ENCODE assay signal across 8 cellular contexts in the genomic region with DNA sequence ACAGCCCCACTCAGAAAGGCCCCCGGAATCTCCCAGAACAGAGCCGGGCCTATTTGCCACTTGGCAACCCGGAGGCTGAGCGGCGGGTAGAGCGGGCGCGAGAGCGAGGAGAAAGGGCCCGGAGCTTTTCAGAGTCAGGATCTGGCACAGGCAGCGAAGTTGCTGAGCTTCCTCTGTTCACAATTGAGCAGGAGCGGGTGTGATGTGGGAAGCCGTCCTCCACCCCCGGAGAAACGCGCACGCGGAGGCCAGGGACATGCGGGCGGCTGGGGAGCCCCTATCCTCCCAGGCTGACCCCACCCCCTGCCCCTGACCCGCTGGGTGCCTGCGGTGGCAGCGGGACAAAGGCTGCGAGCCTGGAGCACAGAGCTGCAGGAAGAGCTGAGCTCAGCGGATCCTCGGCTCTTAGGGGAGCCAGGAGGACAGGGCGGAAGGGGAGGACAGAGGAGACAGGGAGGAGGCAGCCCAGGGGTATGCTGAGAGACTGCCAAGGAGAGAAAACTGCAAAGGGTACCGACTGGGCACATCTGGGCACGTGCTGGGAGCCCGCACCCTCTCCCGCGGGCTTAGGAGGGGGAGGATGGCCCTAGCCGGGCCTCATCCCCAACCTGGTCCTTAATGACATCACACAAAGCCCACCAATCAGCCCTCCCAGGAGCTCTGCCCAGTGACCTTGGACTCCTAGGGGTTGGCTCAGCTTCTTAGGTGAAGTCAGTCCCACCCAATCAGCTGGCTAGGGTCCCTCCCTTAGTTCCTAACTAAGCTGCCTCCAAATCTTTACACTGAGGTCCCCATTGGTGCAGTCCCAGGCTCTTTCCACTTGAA. TPM values are rescaled to one million over a fixed set of nuclear protein-coding genes. Genes with fewer than 3 reads are reported as not detected.
DNase-seq lines count a peak whose midpoint lies in the region; ATAC-seq and TF ChIP-seq lines count a peak whose summit lies in the region.

No MANE protein-coding gene starts in this region.

- no peaks in the 10 kb centered on the region for H3K27me3 Mint-ChIP-seq in activated naive CD4-positive, alpha-beta T cell treated with anti-CD3 and anti-CD28 coated beads, Interleukin-2, amount 50 U/mL, for 24 hours

- no peak for TF ChIP-seq POLR2A in right lobe of liver (IDR thresholded peaks at IDR 0.05)

- H3K4me3 ChIP-seq in right lobe of liver (no peak overlapping the region), foreskin fibroblast (ENCODE audit: low read depth in 1 of 2, low read length in 2 of 2) (no peak overlapping the region)

- no peaks in the 10 kb centered on the region for H3K9me3 Mint-ChIP-seq in activated naive CD4-positive, alpha-beta T cell treated with anti-CD3 and anti-CD28 coated beads, Interleukin-2, amount 50 U/mL, for 24 hours

- no peaks in the 10 kb centered on the region for H3K36me3 ChIP-seq in right lobe of liver

- no peaks in the 10 kb centered on the region for H3K27me3 ChIP-seq in right lobe of liver

- no peak overlapping the region for H3K4me3 Mint-ChIP-seq in activated naive CD4-positive, alpha-beta T cell treated with anti-CD3 and anti-CD28 coated beads, Interleukin-2, amount 50 U/mL, for 24 hours

- peaks cover 0 to 9% (median 0%) of the 10 kb centered on the region in 4 donors for H3K4me1 ChIP-seq in right lobe of liver

- H3K36me3 Mint-ChIP-seq in activated naive CD4-positive, alpha-beta T cell treated with anti-CD3 and anti-CD28 coated beads, Interleukin-2, amount 50 U/mL, for 24 hours = peaks cover under 1% of the 10 kb centered on the region

- H3K27ac ChIP-seq in right lobe of liver (no peak overlapping the region), temporal lobe (ENCODE audit: low read depth, low read length) (peak overlapping the region; percentile 69)

- DNase-seq in activated naive CD4-positive, alpha-beta T cell (lab: John Stamatoyannopoulos, UW) = no peak
- DNase-seq in anterior cingulate cortex (lab: John Stamatoyannopoulos, UW) (peak in 52 of 58 donors; percentile 34 to 91 (median 72)), right lobe of liver (no peak), foreskin fibroblast (no peak), NCI-H1048 (lab: John Stamatoyannopoulos, UW) (no peak), DMS79 treated with DMSO at 0.1 percent for 48 hours (lab: John Stamatoyannopoulos, UW) (no peak)

- ATAC-seq in right lobe of liver = peak; percentile 20 to 45 (median 36)

- peak overlapping the region; percentile 79 for H3K27ac Mint-ChIP-seq in activated naive CD4-positive, alpha-beta T cell treated with anti-CD3 and anti-CD28 coated beads, Interleukin-2, amount 50 U/mL, for 24 hours

- 53% methylated on average over 5 of the region's 33 CpGs for WGBS in right lobe of liver (ENCODE audit: insufficient coverage, low coverage, low lambda C conversion rate, missing lambda C conversion rate)

- peaks cover 90% of the 10 kb centered on the region for H3K4me1 Mint-ChIP-seq in activated naive CD4-positive, alpha-beta T cell treated with anti-CD3 and anti-CD28 coated beads, Interleukin-2, amount 50 U/mL, for 24 hours

- intact Hi-C loops in right lobe of liver (cut with DNase I) = no loop called here

- no peaks in the 10 kb centered on the region for H3K9me3 ChIP-seq in right lobe of liver

- TF ChIP-seq CTCF in right lobe of liver (IDR thresholded peaks at IDR 0.05) = no peak
- no peak for TF ChIP-seq CTCF in foreskin fibroblast (IDR thresholded peaks at IDR 0.05; ENCODE audit: low read depth, low read length)

RNA-seq across cellular contexts. Expression of gene KIF21B, which starts 9.3 kb away (rescaled TPM):
- total RNA-seq in right lobe of liver (1 to 10 TPM in 4 of 6 experiments, under 1 TPM in 2; 0.75 to 4.4 (median 1.4) TPM), temporal lobe (178 TPM)

Comparison
In these comparisons a context has a peak if more than half of its experiments do, and no peak if none do; other contexts are left out.
1. DNase-seq: peak in anterior cingulate cortex (52 of 58); none in activated naive CD4-positive, alpha-beta T cell (0 of 4), right lobe of liver (0 of 3), foreskin fibroblast (0 of 2), NCI-H1048 (single experiment) and DMS79 treated with DMSO at 0.1 percent for 48 hours (single experiment).
2. RNA of gene KIF21B, which starts 9.3 kb away (total RNA-seq): 178 TPM in temporal lobe (single experiment); 0.75 to 4.4 TPM in right lobe of liver; every median in the first group is over 10 times any median in the second.